ENCODE assay signal across 9 cellular contexts in genomic region chr2:175918935-175919334, GRCh38.
"Had no signal": no experiment of that assay in that cellular context is flagged by ENCODE, and none has a peak within 500 bp of the region (broad histone marks: within the 10 kb centered on the region; RNA-seq: fewer than 3 reads in every experiment).

No MANE protein-coding gene starts in this region.

- DNase-seq: GM23248, GOT3, H7, KG1 had no signal

- H2AFZ ChIP-seq: GM23248 had no signal

- ATAC-seq: HCT116, HepG2 had no signal

- H3K4me3 Mint-ChIP-seq: IgD-negative memory B cell had no signal

- H3K9me3 ChIP-seq: HAP-1 had no signal

- H3K27ac ChIP-seq: GM23248, HL-60 had no signal

- H3K9me3 Mint-ChIP-seq: IgD-negative memory B cell had no signal

- H3K4me1 ChIP-seq: HAP-1 had no signal

- H3K27ac Mint-ChIP-seq: IgD-negative memory B cell had no signal

- H3K4me3 ChIP-seq: GM23248, HAP-1 had no signal

- FAIRE-seq: HepG2 had no signal

- H3K9ac ChIP-seq: GM23248 had no signal

- H3K36me3 ChIP-seq: HAP-1 had no signal
